ENCODE assay signal across 37 cellular contexts in the genomic region with DNA sequence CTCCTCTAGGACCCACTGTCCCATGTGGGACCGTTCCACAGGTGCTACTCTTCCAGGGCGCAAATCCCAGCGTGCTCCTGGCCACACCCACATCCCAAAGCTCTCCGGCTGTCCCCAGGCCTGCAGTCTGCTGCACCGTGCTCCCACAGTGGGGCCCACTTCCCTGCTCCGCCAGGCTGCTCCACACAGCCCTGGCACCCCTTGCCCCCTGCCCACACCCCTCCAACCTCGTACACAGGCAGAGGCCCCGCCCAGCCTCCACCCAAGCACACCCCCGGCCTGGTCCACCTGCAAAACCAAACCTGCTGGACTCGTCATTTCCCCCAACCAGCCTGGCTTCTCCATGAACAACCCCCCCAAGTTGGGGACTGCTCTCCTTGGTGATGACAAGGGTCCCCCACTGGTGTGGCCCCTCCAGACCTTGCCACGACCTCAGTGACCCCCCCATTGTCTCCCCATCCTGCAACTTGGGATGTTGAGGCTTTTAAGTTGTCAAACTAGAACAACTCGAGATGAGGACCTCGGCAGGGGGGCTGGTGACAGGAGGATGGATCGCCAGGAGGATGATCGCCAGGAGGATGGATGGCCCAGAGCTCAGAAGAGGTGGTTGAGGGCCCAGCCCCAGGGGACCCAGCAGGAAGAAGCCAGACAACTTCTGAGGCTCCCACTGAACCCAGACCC. TPM values are rescaled to one million over a fixed set of nuclear protein-coding genes. Genes with fewer than 3 reads are reported as not detected.
"Had no signal": no experiment of that assay in that cellular context is flagged by ENCODE, and none has a peak within 500 bp of the region (broad histone marks: within the 10 kb centered on the region; RNA-seq: fewer than 3 reads in every experiment).

No MANE protein-coding gene starts in this region.

- H3K27me3 Mint-ChIP-seq: activated CD4-positive, alpha-beta memory T cell treated with anti-CD3 and anti-CD28 coated beads for 36 hours; activated CD4-positive, alpha-beta T cell treated with anti-CD3 and anti-CD28 coated beads for 36 hours; activated CD4-positive, alpha-beta T cell treated with anti-CD3 and anti-CD28 coated beads, Interleukin-2, amount 10 ng/mL, durations not matched to agents 24 days and 14 days; activated CD8-positive, alpha-beta memory T cell treated with anti-CD3 and anti-CD28 coated beads, Interleukin-2, amount 10 ng/mL, durations not matched to agents 7 days and 5 days; activated naive CD8-positive, alpha-beta T cell; activated T-cell treated with anti-CD3 and anti-CD28 coated beads, Interleukin-2, amount 50 U/mL, for 24 hours; activated T-helper 17 cell treated with anti-CD3 and anti-CD28 coated beads, Interleukin-2, amount 50 U/mL, for 72 hours; T-cell had no signal

- H3K36me3 ChIP-seq: brain microvascular endothelial cell had no signal

- H3K9me3 Mint-ChIP-seq: activated CD4-positive, alpha-beta memory T cell treated with anti-CD3 and anti-CD28 coated beads for 36 hours; activated CD4-positive, alpha-beta T cell treated with anti-CD3 and anti-CD28 coated beads, Interleukin-2, amount 10 ng/mL, durations not matched to agents 24 days and 14 days; activated T-cell treated with anti-CD3 and anti-CD28 coated beads, Interleukin-2, amount 50 U/mL, for 24 hours; activated T-helper 17 cell treated with anti-CD3 and anti-CD28 coated beads, Interleukin-2, amount 50 U/mL, for 72 hours; central memory CD8-positive, alpha-beta T cell; dendritic cell treated with granulocyte-macrophage colony-stimulating factor and Interleukin-4, amounts not matched to agents 40 ng/mL and 50 ng/mL, for 4 days; endodermal cell; T-cell had no signal

- H3K27ac Mint-ChIP-seq: activated CD4-positive, alpha-beta memory T cell treated with anti-CD3 and anti-CD28 coated beads for 36 hours; activated CD4-positive, alpha-beta T cell treated with anti-CD3 and anti-CD28 coated beads for 36 hours; activated CD4-positive, alpha-beta T cell treated with anti-CD3 and anti-CD28 coated beads, Interleukin-2, amount 10 ng/mL, durations not matched to agents 24 days and 14 days; activated CD8-positive, alpha-beta memory T cell treated with anti-CD3 and anti-CD28 coated beads, Interleukin-2, amount 10 ng/mL, durations not matched to agents 7 days and 5 days; activated CD8-positive, alpha-beta T cell treated with anti-CD3 and anti-CD28 coated beads, Interleukin-2, amount 10 ng/mL, durations not matched to agents 7 days and 5 days; activated naive CD8-positive, alpha-beta T cell; activated T-cell treated with anti-CD3 and anti-CD28 coated beads, Interleukin-2, amount 50 U/mL, for 24 hours; activated T-helper 17 cell treated with anti-CD3 and anti-CD28 coated beads, Interleukin-2, amount 50 U/mL, for 72 hours; dendritic cell treated with granulocyte-macrophage colony-stimulating factor and Interleukin-4, amounts not matched to agents 40 ng/mL and 50 ng/mL, for 4 days; endodermal cell; T-cell; T-helper 1 cell treated with Interleukin-12 subunit alpha and Interleukin-12 subunit beta and Interleukin-4 antibody, amounts not matched to agents 30 μg/mL and 1 μg/mL, for 36 hours had no signal

- H3K4me3 ChIP-seq: coronary artery, dorsolateral prefrontal cortex had no signal

- ATAC-seq: activated CD4-positive, alpha-beta T cell treated with anti-CD3 and anti-CD28 coated beads for 36 hours; activated CD8-positive, alpha-beta memory T cell treated with anti-CD3 and anti-CD28 coated beads, Interleukin-2, amount 10 ng/mL, durations not matched to agents 7 days and 5 days; activated CD8-positive, alpha-beta T cell treated with anti-CD3 and anti-CD28 coated beads, Interleukin-2, amount 10 ng/mL, durations not matched to agents 7 days and 5 days; activated T-helper 17 cell treated with anti-CD3 and anti-CD28 coated beads, Interleukin-2, amount 50 U/mL, for 72 hours; esophagus mucosa; T-cell had no signal

- H3K27me3 ChIP-seq: brain microvascular endothelial cell, dorsolateral prefrontal cortex had no signal

- FAIRE-seq: astrocyte, frontal cortex had no signal

- DNase-seq: activated CD4-positive, alpha-beta memory T cell treated with anti-CD3 and anti-CD28 coated beads for 36 hours; activated CD4-positive, alpha-beta T cell treated with anti-CD3 and anti-CD28 coated beads for 36 hours; activated CD4-positive, alpha-beta T cell treated with anti-CD3 and anti-CD28 coated beads, Interleukin-2, amount 10 ng/mL, durations not matched to agents 24 days and 14 days; activated CD4-positive, CD25-positive, alpha-beta regulatory T cell; activated CD4-positive, CD25-positive, alpha-beta regulatory T cell treated with anti-CD3 and anti-CD28 coated beads, Interleukin-2, amount 50 U/mL, for 72 hours; activated CD8-positive, alpha-beta memory T cell treated with anti-CD3 and anti-CD28 coated beads, Interleukin-2, amount 10 ng/mL, durations not matched to agents 7 days and 5 days; activated CD8-positive, alpha-beta memory T cell treated with anti-CD3 and anti-CD28 coated beads, Interleukin-2, amount 50 U/mL, for 4 hours; activated CD8-positive, alpha-beta T cell treated with anti-CD3 and anti-CD28 coated beads, Interleukin-2, amount 10 ng/mL, durations not matched to agents 7 days and 5 days; activated effector memory CD4-positive, alpha-beta T cell treated with Interleukin-2 at 50 U/mL for 16 hours; activated gamma-delta T cell treated with Interleukin-2 at 50 U/mL for 16 hours; activated naive CD4-positive, alpha-beta T cell treated with anti-CD3 and anti-CD28 coated beads, Interleukin-2, amount 50 U/mL, for 16 hours; activated naive CD4-positive, alpha-beta T cell treated with Interleukin-2 at 50 U/mL for 16 hours; activated T-cell treated with anti-CD3 and anti-CD28 coated beads, Interleukin-2, amount 50 U/mL, for 24 hours; amniotic stem cell; anterior cingulate cortex; brain microvascular endothelial cell; effector memory CD4-positive, alpha-beta T cell; endodermal cell; foreskin fibroblast; head of caudate nucleus; T-cell; T1000 had no signal

- H3K4me1 Mint-ChIP-seq: activated CD4-positive, alpha-beta T cell treated with anti-CD3 and anti-CD28 coated beads for 36 hours; activated CD4-positive, alpha-beta T cell treated with anti-CD3 and anti-CD28 coated beads, Interleukin-2, amount 10 ng/mL, durations not matched to agents 24 days and 14 days; activated CD8-positive, alpha-beta memory T cell treated with anti-CD3 and anti-CD28 coated beads, Interleukin-2, amount 10 ng/mL, durations not matched to agents 7 days and 5 days; activated T-helper 17 cell treated with anti-CD3 and anti-CD28 coated beads, Interleukin-2, amount 50 U/mL, for 72 hours; T-cell had no signal

- H3K27ac ChIP-seq: brain microvascular endothelial cell, coronary artery had no signal

- H3K4me3 Mint-ChIP-seq: activated CD4-positive, alpha-beta memory T cell treated with anti-CD3 and anti-CD28 coated beads for 36 hours; activated CD4-positive, alpha-beta T cell treated with anti-CD3 and anti-CD28 coated beads for 36 hours; activated CD4-positive, alpha-beta T cell treated with anti-CD3 and anti-CD28 coated beads, Interleukin-2, amount 10 ng/mL, durations not matched to agents 24 days and 14 days; activated CD8-positive, alpha-beta memory T cell treated with anti-CD3 and anti-CD28 coated beads, Interleukin-2, amount 10 ng/mL, durations not matched to agents 7 days and 5 days; activated CD8-positive, alpha-beta T cell treated with anti-CD3 and anti-CD28 coated beads, Interleukin-2, amount 10 ng/mL, durations not matched to agents 7 days and 5 days; activated naive CD8-positive, alpha-beta T cell; activated T-cell treated with anti-CD3 and anti-CD28 coated beads, Interleukin-2, amount 50 U/mL, for 24 hours; activated T-helper 17 cell treated with anti-CD3 and anti-CD28 coated beads, Interleukin-2, amount 50 U/mL, for 72 hours; central memory CD8-positive, alpha-beta T cell; dendritic cell treated with granulocyte-macrophage colony-stimulating factor and Interleukin-4, amounts not matched to agents 40 ng/mL and 50 ng/mL, for 4 days; endodermal cell; T-cell; T-helper 1 cell treated with Interleukin-12 subunit alpha and Interleukin-12 subunit beta and Interleukin-4 antibody, amounts not matched to agents 30 μg/mL and 1 μg/mL, for 36 hours had no signal

- H3K36me3 Mint-ChIP-seq: activated CD4-positive, alpha-beta memory T cell treated with anti-CD3 and anti-CD28 coated beads for 36 hours; activated CD8-positive, alpha-beta memory T cell treated with anti-CD3 and anti-CD28 coated beads, Interleukin-2, amount 10 ng/mL, durations not matched to agents 7 days and 5 days; activated naive CD8-positive, alpha-beta T cell; T-cell had no signal

RNA-seq across cellular contexts. Expression of gene BIRC7, which starts 46.9 kb away (rescaled TPM):
- total RNA-seq: activated CD4-positive, alpha-beta memory T cell treated with anti-CD3 and anti-CD28 coated beads for 36 hours; activated CD4-positive, alpha-beta T cell treated with anti-CD3 and anti-CD28 coated beads, Interleukin-2, amount 10 ng/mL, durations not matched to agents 24 days and 14 days; activated CD8-positive, alpha-beta memory T cell treated with anti-CD3 and anti-CD28 coated beads for 36 hours; activated CD8-positive, alpha-beta memory T cell treated with anti-CD3 and anti-CD28 coated beads, Interleukin-2, amount 10 ng/mL, durations not matched to agents 7 days and 5 days; bronchial epithelial cell; cerebellum; endodermal cell; esophagus mucosa; frontal cortex; T-cell; T-helper 2 cell treated with Interferon-gamma antibody and Interleukin-4, amounts not matched to agents 100 ng/mL and 5 ng/mL, for 36 hours had no signal
- polyA plus RNA-seq: adipose tissue had no signal
